Comparison of ENCODE assay signal across 35 cellular contexts in genomic region chr5:111147502-111147901, GRCh38.
"Had no signal": no experiment of that assay in that cellular context is flagged by ENCODE, and none has a peak within 500 bp of the region (broad histone marks: within the 10 kb centered on the region; RNA-seq: fewer than 3 reads in every experiment).

No MANE protein-coding gene starts in this region.

- DNase-seq: activated B cell treated with CpG ODN at 0.5 μM for 24 hours; activated CD4-positive, alpha-beta memory T cell treated with anti-CD3 and anti-CD28 coated beads for 36 hours; activated CD4-positive, alpha-beta T cell treated with anti-CD3 and anti-CD28 coated beads for 4 hours; activated CD4-positive, alpha-beta T cell treated with anti-CD3 and anti-CD28 coated beads, Interleukin-2, amount 10 ng/mL, durations not matched to agents 24 days and 14 days; activated CD4-positive, alpha-beta T cell treated with anti-CD3 and anti-CD28 coated beads, Interleukin-2, amount 50 U/mL, for 1 hour; activated CD4-positive, alpha-beta T cell treated with anti-CD3 and anti-CD28 coated beads, Interleukin-2, amount 50 U/mL, for 4 hours; activated CD4-positive, CD25-positive, alpha-beta regulatory T cell treated with anti-CD3 and anti-CD28 coated beads, Interleukin-2, amount 50 U/mL, for 72 hours; activated CD8-positive, alpha-beta memory T cell treated with anti-CD3 and anti-CD28 coated beads, Interleukin-2, amount 50 U/mL, for 4 hours; activated CD8-positive, alpha-beta T cell treated with anti-CD3 and anti-CD28 coated beads for 36 hours; activated effector memory CD4-positive, alpha-beta T cell treated with Interleukin-2 at 50 U/mL for 16 hours; activated gamma-delta T cell; activated naive CD4-positive, alpha-beta T cell treated with anti-CD3 and anti-CD28 coated beads, Interleukin-2, amount 10 ng/mL, durations not matched to agents 7 days and 5 days; activated naive CD4-positive, alpha-beta T cell treated with Interleukin-2 at 50 U/mL for 16 hours; activated naive CD8-positive, alpha-beta T cell treated with anti-CD3 and anti-CD28 coated beads, Interleukin-2, amount 10 ng/mL, durations not matched to agents 7 days and 5 days; activated naive CD8-positive, alpha-beta T cell treated with anti-CD3 and anti-CD28 coated beads, Interleukin-2, amount 50 U/mL, for 24 hours; activated T-cell treated with anti-CD3 and anti-CD28 coated beads for 4 hours; activated T-cell treated with anti-CD3 and anti-CD28 coated beads, Interleukin-2, amount 50 U/mL, for 1 hour; activated T-cell treated with anti-CD3 and anti-CD28 coated beads, Interleukin-2, amount 50 U/mL, for 4 hours; amniotic stem cell; aorta; body of pancreas; brain microvascular endothelial cell; caudate nucleus; SW 1271; T-helper 1 cell; T-helper 2 cell; T-helper 9 cell had no signal

- H3K4me1 Mint-ChIP-seq: activated B cell treated with CpG ODN at 0.5 μM for 24 hours; activated naive CD4-positive, alpha-beta T cell treated with anti-CD3 and anti-CD28 coated beads, Interleukin-2, amount 50 U/mL, for 24 hours; central memory CD8-positive, alpha-beta T cell had no signal

- H3K27ac Mint-ChIP-seq: activated B cell treated with CpG ODN at 0.5 μM for 24 hours; activated CD4-positive, alpha-beta memory T cell treated with anti-CD3 and anti-CD28 coated beads for 36 hours; activated CD4-positive, alpha-beta T cell treated with anti-CD3 and anti-CD28 coated beads, Interleukin-2, amount 10 ng/mL, durations not matched to agents 24 days and 14 days; activated CD8-positive, alpha-beta T cell treated with anti-CD3 and anti-CD28 coated beads for 36 hours; activated naive CD4-positive, alpha-beta T cell treated with anti-CD3 and anti-CD28 coated beads, Interleukin-2, amount 10 ng/mL, durations not matched to agents 7 days and 5 days; activated naive CD4-positive, alpha-beta T cell treated with anti-CD3 and anti-CD28 coated beads, Interleukin-2, amount 50 U/mL, for 24 hours; activated naive CD8-positive, alpha-beta T cell; activated naive CD8-positive, alpha-beta T cell treated with anti-CD3 and anti-CD28 coated beads, Interleukin-2, amount 10 ng/mL, durations not matched to agents 7 days and 5 days; activated naive CD8-positive, alpha-beta T cell treated with anti-CD3 and anti-CD28 coated beads, Interleukin-2, amount 50 U/mL, for 24 hours; activated T-helper 2 cell treated with anti-CD3 and anti-CD28 coated beads, Interferon-gamma antibody, Interleukin-2, Interleukin-4, amounts not matched to agents 10 μg/mL and 5 μg/mL and 100 μg/mL, durations not matched to agents 14 hours and 24 hours and 36 hours; T-helper 1 cell treated with Interleukin-12 subunit alpha and Interleukin-12 subunit beta and Interleukin-4 antibody, amounts not matched to agents 30 μg/mL and 1 μg/mL, for 36 hours; T-helper 2 cell treated with Interferon-gamma antibody and Interleukin-4, amounts not matched to agents 5 μg/mL and 100 μg/mL, for 36 hours had no signal

- H3K4me1 ChIP-seq: body of pancreas, breast epithelium had no signal

- H3K27ac ChIP-seq: body of pancreas, brain microvascular endothelial cell, breast epithelium, VCaP had no signal

- H3K9me3 ChIP-seq: body of pancreas, breast epithelium had no signal

- H3K36me3 Mint-ChIP-seq: activated CD4-positive, alpha-beta memory T cell treated with anti-CD3 and anti-CD28 coated beads for 36 hours; activated naive CD4-positive, alpha-beta T cell treated with anti-CD3 and anti-CD28 coated beads, Interleukin-2, amount 10 ng/mL, durations not matched to agents 7 days and 5 days; activated naive CD4-positive, alpha-beta T cell treated with anti-CD3 and anti-CD28 coated beads, Interleukin-2, amount 50 U/mL, for 24 hours; activated naive CD8-positive, alpha-beta T cell; activated naive CD8-positive, alpha-beta T cell treated with anti-CD3 and anti-CD28 coated beads, Interleukin-2, amount 10 ng/mL, durations not matched to agents 7 days and 5 days had no signal

- H3K9me3 Mint-ChIP-seq: activated B cell treated with CpG ODN at 0.5 μM for 24 hours; activated CD4-positive, alpha-beta memory T cell treated with anti-CD3 and anti-CD28 coated beads for 36 hours; activated CD4-positive, alpha-beta T cell treated with anti-CD3 and anti-CD28 coated beads, Interleukin-2, amount 10 ng/mL, durations not matched to agents 24 days and 14 days; activated CD8-positive, alpha-beta T cell treated with anti-CD3 and anti-CD28 coated beads for 36 hours; activated naive CD4-positive, alpha-beta T cell treated with anti-CD3 and anti-CD28 coated beads, Interleukin-2, amount 10 ng/mL, durations not matched to agents 7 days and 5 days; activated naive CD4-positive, alpha-beta T cell treated with anti-CD3 and anti-CD28 coated beads, Interleukin-2, amount 50 U/mL, for 24 hours; activated naive CD8-positive, alpha-beta T cell treated with anti-CD3 and anti-CD28 coated beads, Interleukin-2, amount 10 ng/mL, durations not matched to agents 7 days and 5 days; activated naive CD8-positive, alpha-beta T cell treated with anti-CD3 and anti-CD28 coated beads, Interleukin-2, amount 50 U/mL, for 24 hours; activated T-cell treated with anti-CD3 and anti-CD28 coated beads, Interleukin-2, amount 50 U/mL, for 4 hours; activated T-helper 2 cell treated with anti-CD3 and anti-CD28 coated beads, Interferon-gamma antibody, Interleukin-2, Interleukin-4, amounts not matched to agents 10 μg/mL and 5 μg/mL and 100 μg/mL, durations not matched to agents 14 hours and 24 hours and 36 hours; central memory CD8-positive, alpha-beta T cell; T-helper 1 cell treated with Interleukin-12 subunit alpha and Interleukin-12 subunit beta and Interleukin-4 antibody, amounts not matched to agents 30 μg/mL and 1 μg/mL, for 36 hours; T-helper 2 cell treated with Interferon-gamma antibody and Interleukin-4, amounts not matched to agents 5 μg/mL and 100 μg/mL, for 36 hours had no signal

- H3K36me3 ChIP-seq: brain microvascular endothelial cell, breast epithelium had no signal

- H3K4me3 ChIP-seq: body of pancreas, breast epithelium had no signal

- H3K27me3 Mint-ChIP-seq: activated CD4-positive, alpha-beta memory T cell treated with anti-CD3 and anti-CD28 coated beads for 36 hours; activated naive CD4-positive, alpha-beta T cell treated with anti-CD3 and anti-CD28 coated beads, Interleukin-2, amount 50 U/mL, for 24 hours; activated naive CD8-positive, alpha-beta T cell treated with anti-CD3 and anti-CD28 coated beads, Interleukin-2, amount 10 ng/mL, durations not matched to agents 7 days and 5 days had no signal

- H3K4me3 Mint-ChIP-seq: activated B cell treated with CpG ODN at 0.5 μM for 24 hours; activated CD4-positive, alpha-beta memory T cell treated with anti-CD3 and anti-CD28 coated beads for 36 hours; activated CD4-positive, alpha-beta T cell treated with anti-CD3 and anti-CD28 coated beads, Interleukin-2, amount 10 ng/mL, durations not matched to agents 24 days and 14 days; activated CD8-positive, alpha-beta T cell treated with anti-CD3 and anti-CD28 coated beads for 36 hours; activated naive CD4-positive, alpha-beta T cell treated with anti-CD3 and anti-CD28 coated beads, Interleukin-2, amount 10 ng/mL, durations not matched to agents 7 days and 5 days; activated naive CD4-positive, alpha-beta T cell treated with anti-CD3 and anti-CD28 coated beads, Interleukin-2, amount 50 U/mL, for 24 hours; activated naive CD8-positive, alpha-beta T cell; activated naive CD8-positive, alpha-beta T cell treated with anti-CD3 and anti-CD28 coated beads, Interleukin-2, amount 10 ng/mL, durations not matched to agents 7 days and 5 days; activated naive CD8-positive, alpha-beta T cell treated with anti-CD3 and anti-CD28 coated beads, Interleukin-2, amount 50 U/mL, for 24 hours; activated T-cell treated with anti-CD3 and anti-CD28 coated beads, Interleukin-2, amount 50 U/mL, for 4 hours; central memory CD8-positive, alpha-beta T cell; T-helper 1 cell treated with Interleukin-12 subunit alpha and Interleukin-12 subunit beta and Interleukin-4 antibody, amounts not matched to agents 30 μg/mL and 1 μg/mL, for 36 hours; T-helper 2 cell treated with Interferon-gamma antibody and Interleukin-4, amounts not matched to agents 5 μg/mL and 100 μg/mL, for 36 hours had no signal
